Comparison of ENCODE assay signal across 6 cellular contexts in genomic region chr16:29812754-29813643, GRCh38. TPM values are rescaled to one million over a fixed set of nuclear protein-coding genes. Genes with fewer than 3 reads are reported as not detected.
A peak's percentile ranks its signal among the peaks of the same experiment; 100 is the strongest.
DNase-seq lines count a peak whose midpoint lies in the region; ATAC-seq, FAIRE-seq and TF ChIP-seq lines count a peak whose summit lies in the region.

No MANE protein-coding gene starts in this region.

- no peak overlapping the region for H3K4me3 ChIP-seq in PC-9
- H3K4me3 ChIP-seq in endothelial cell of umbilical vein (replicated peaks in 1 of 3; ENCODE audit: insufficient read depth in 1 of 3, low read depth in 1 of 3, low read length in 3 of 3), result no peak overlapping the region
- H3K4me3 ChIP-seq in skeletal muscle tissue (ENCODE audit: low read length in 3 of 3), result peak overlapping the region; percentile 74 to 87 (median 84)
- H3K4me3 ChIP-seq in aorta (ENCODE audit: low read length in 2 of 2), result peak overlapping the region in 1 of 2 donors; percentile 47

- CTCF ChIA-PET in PC-9 (lab: Charles Lee), result no interaction called here
- CTCF ChIA-PET in endothelial cell of umbilical vein (lab: Charles Lee), result interaction anchor here (1.0 to 4.0 kb wide), 2 partner anchors 35 to 112 kb away, joined by 3 to 29 read pairs; no protein-coding TSS in a partner anchor

- BruUV-seq in PC-9 (replicated peaks; lab: Mats Ljungman, UMichigan) (no TSS peak), endothelial cell of umbilical vein (replicated peaks; lab: Mats Ljungman, UMichigan) (no TSS peak)

- H2AFZ ChIP-seq in PC-9, result no peak overlapping the region
- no peak overlapping the region for H2AFZ ChIP-seq in endothelial cell of umbilical vein (ENCODE audit: low read depth, low read length)

- POLR2A ChIA-PET in PC-9 (lab: Charles Lee; ENCODE audit: unreplicated experiment), result interaction anchor here (0.6 kb wide), 1 partner anchor 11 kb away, joined by 4 read pairs; no protein-coding TSS in a partner anchor
- POLR2A ChIA-PET in endothelial cell of umbilical vein (lab: Charles Lee), result no interaction called here

- ATAC-seq in aorta (ENCODE audit: low FRiP score), result no peak

- intact Hi-C loops in PC-9 (cut with micrococcal nuclease; ENCODE audit: unreplicated experiment), result loop anchor here (10.0 kb wide), 1 partner anchor 218 kb away; no protein-coding TSS in a partner anchor
- intact Hi-C loops in endothelial cell of umbilical vein (cut with micrococcal nuclease), result no loop called here
- intact Hi-C loops in aorta (cut with DNase I), result loop anchor here in 1 of 2 donors (10.0 kb wide), 2 partner anchors 182 to 952 kb away; partner anchors contain the start of genes CFAP119, HIRIP3, INO80E and RNF40

- no peaks in the 10 kb centered on the region for H3K9me3 ChIP-seq in PC-9 (ENCODE audit: insufficient read depth, low read depth)
- H3K9me3 ChIP-seq in endothelial cell of umbilical vein (replicated peaks; ENCODE audit: control insufficient read depth, insufficient read depth, low read length), result no peaks in the 10 kb centered on the region
- H3K9me3 ChIP-seq in skeletal muscle tissue (ENCODE audit: control insufficient read depth in 3 of 3, low read length in 3 of 3), result no peaks in the 10 kb centered on the region
- H3K9me3 ChIP-seq in aorta (ENCODE audit: control insufficient read depth, low read length), result no peaks in the 10 kb centered on the region

- dilution Hi-C loops in endothelial cell of umbilical vein (cut with MboI; ENCODE audit: extremely low pct_ligation_motif_present, low sequenced_read_pairs), result no loop called here

- H3K27ac ChIP-seq in PC-9, result no peak overlapping the region
- no peak overlapping the region for H3K27ac ChIP-seq in endothelial cell of umbilical vein (ENCODE audit: insufficient read depth, low read depth, low read length)
- peak overlapping the region; percentile 93 for H3K27ac ChIP-seq in skeletal muscle tissue (ENCODE audit: low read depth, low read length)
- peak overlapping the region in 1 of 2 donors; percentile 75 for H3K27ac ChIP-seq in aorta (ENCODE audit: low read depth in 1 of 2, low read length in 2 of 2)

- TF ChIP-seq CTCF in PC-9 (conservative IDR thresholded peaks at IDR 0.05), result no peak
- TF ChIP-seq CTCF in endothelial cell of umbilical vein (IDR thresholded peaks at IDR 0.05; ENCODE audit: extremely low read depth in 1 of 2, insufficient read depth in 1 of 2, low read depth in 1 of 2, low read length in 2 of 2), result no peak

- DNase-seq in PC-9 (no peak), endothelial cell of umbilical vein (ENCODE audit: low read depth, low spot score) (no peak), NCI-H2029 treated with DMSO at 0.1 percent for 48 hours (lab: John Stamatoyannopoulos, UW) (no peak), NCI-H2171 (lab: John Stamatoyannopoulos, UW) (no peak), aorta (no peak)

- H3K36me3 ChIP-seq in PC-9 (ENCODE audit: low read depth), result 0 out of 2 replicates have a peak, but pooled peaks cover 9% of the 10 kb centered on the region
- H3K36me3 ChIP-seq in endothelial cell of umbilical vein (ENCODE audit: control insufficient read depth in 2 of 2, extremely low read depth in 1 of 2, insufficient read depth in 2 of 2, low read length in 2 of 2), result peaks cover 0 to 14% of the 10 kb centered on the region in 2 experiments
- H3K36me3 ChIP-seq in skeletal muscle tissue (ENCODE audit: control insufficient read depth in 3 of 3, insufficient read depth in 3 of 3, low read length in 3 of 3), result peaks cover 11 to 17% (median 14%) of the 10 kb centered on the region in 3 donors
- no peaks in the 10 kb centered on the region for H3K36me3 ChIP-seq in aorta (ENCODE audit: control insufficient read depth in 1 of 2, insufficient read depth in 2 of 2, low read length in 1 of 2)

- H3K4me1 ChIP-seq in PC-9 (replicated peaks; ENCODE audit: insufficient read depth), result peaks cover 54% of the 10 kb centered on the region
- peaks cover 52% of the 10 kb centered on the region for H3K4me1 ChIP-seq in endothelial cell of umbilical vein (ENCODE audit: control insufficient read depth, extremely low read depth, insufficient read depth, low read length)
- peaks cover 62 to 82% (median 75%) of the 10 kb centered on the region in 3 donors for H3K4me1 ChIP-seq in skeletal muscle tissue (ENCODE audit: control insufficient read depth in 3 of 3, insufficient read depth in 3 of 3, low read length in 3 of 3)
- H3K4me1 ChIP-seq in aorta (ENCODE audit: control insufficient read depth in 1 of 2, insufficient read depth in 2 of 2, low read length in 2 of 2), result no peaks in the 10 kb centered on the region

- H3K9me1 ChIP-seq in endothelial cell of umbilical vein (replicated peaks; ENCODE audit: control insufficient read depth, extremely low read depth, insufficient read depth, low read length), result no peaks in the 10 kb centered on the region

- TF ChIP-seq POLR2A in endothelial cell of umbilical vein (IDR thresholded peaks at IDR 0.05; ENCODE audit: low read depth, low read length), result no peak

- peaks cover 10% of the 10 kb centered on the region; the same call in 1 of the 2 replicates for H4K20me1 ChIP-seq in PC-9 (ENCODE audit: insufficient read depth)
- H4K20me1 ChIP-seq in endothelial cell of umbilical vein (replicated peaks; ENCODE audit: control insufficient read depth, extremely low read depth, insufficient read depth, low read length), result no peaks in the 10 kb centered on the region

- peak overlapping the region; percentile 91 for H3K4me2 ChIP-seq in PC-9
- peak overlapping the region; percentile 43 for H3K4me2 ChIP-seq in endothelial cell of umbilical vein (ENCODE audit: insufficient read depth, low read length)

- H3F3A ChIP-seq in PC-9 (ENCODE audit: insufficient read depth, low read depth), result peaks cover 58% of the 10 kb centered on the region

- WGBS in aorta, 2 donors, result 23 to 26% methylated on average over 9 of the region's 9 CpGs

- no peaks in the 10 kb centered on the region for H3K27me3 ChIP-seq in PC-9 (ENCODE audit: insufficient read depth, low read depth)
- H3K27me3 ChIP-seq in endothelial cell of umbilical vein (ENCODE audit: control insufficient read depth in 2 of 2, insufficient read depth in 2 of 2, low read length in 2 of 2), result no peaks in the 10 kb centered on the region
- H3K27me3 ChIP-seq in skeletal muscle tissue (ENCODE audit: control insufficient read depth in 3 of 3, insufficient read depth in 3 of 3, low read length in 3 of 3), result no peaks in the 10 kb centered on the region
- H3K27me3 ChIP-seq in aorta (ENCODE audit: control insufficient read depth in 1 of 2, insufficient read depth in 2 of 2, low read length in 1 of 2), result no peaks in the 10 kb centered on the region

- H3K9me2 ChIP-seq in PC-9 (ENCODE audit: insufficient read depth), result no peaks in the 10 kb centered on the region

- peaks cover 29% of the 10 kb centered on the region for H3K79me2 ChIP-seq in PC-9 (ENCODE audit: low read depth)
- H3K79me2 ChIP-seq in endothelial cell of umbilical vein (ENCODE audit: control insufficient read depth, insufficient read depth, low read length), result peaks cover 28% of the 10 kb centered on the region

- H3K9ac ChIP-seq in endothelial cell of umbilical vein (replicated peaks; ENCODE audit: extremely low read depth, insufficient read depth, low read length) (no peak overlapping the region), skeletal muscle tissue (ENCODE audit: low read depth in 1 of 3, low read length in 3 of 3) (peak overlapping the region in 2 of 3 donors; percentile 84 to 89)

- FAIRE-seq in endothelial cell of umbilical vein (lab: Jason Lieb, UNC), result no peak

RNA-seq across cellular contexts. Expression of gene PRRT2, which starts 1.0 kb away (rescaled TPM):
- total RNA-seq in PC-9 (2021) (4.9 and 6.3 TPM in 2 replicates), endothelial cell of umbilical vein (2.3 and 3.3 TPM in 2 replicates), skeletal muscle tissue (0.52 TPM), aorta (10 to 100 TPM; 10.9 to 30.6 TPM)
- polyA plus RNA-seq in endothelial cell of umbilical vein (3.3 and 3.4 TPM in 2 replicates), aorta (10 to 100 TPM in 1 of 2 donors, 1 to 10 TPM in 1; 5.3 to 36.6 TPM)
- 0.41 and 0.66 TPM in 2 replicates for polyA plus RNA-seq in endothelial cell of umbilical vein (2011; cell fraction: cytosol; rRNA removed)
- 18.1 and 20.0 TPM in 2 replicates for polyA plus RNA-seq in endothelial cell of umbilical vein (2011; cell fraction: nucleus; rRNA removed)
- 1.0 and 1.4 TPM in 2 replicates for polyA plus RNA-seq in endothelial cell of umbilical vein (2012)
- polyA minus RNA-seq in endothelial cell of umbilical vein, result 1.1 and 1.9 TPM in 2 replicates
- not detected for polyA minus RNA-seq in endothelial cell of umbilical vein (2011; cell fraction: cytosol; rRNA and poly(A)+ RNA removed)
- 2.9 and 3.8 TPM in 2 replicates for polyA minus RNA-seq in endothelial cell of umbilical vein (2011; cell fraction: nucleus; rRNA and poly(A)+ RNA removed)

RNA-seq across cellular contexts. Expression of gene PAGR1, which starts 3.0 kb away (rescaled TPM):
- total RNA-seq in PC-9 (2021) (27.5 and 44.6 TPM in 2 replicates), endothelial cell of umbilical vein (24.2 and 26.3 TPM in 2 replicates), skeletal muscle tissue (8.9 TPM), aorta (10 to 100 TPM; 14.9 to 29.7 TPM)
- polyA plus RNA-seq in endothelial cell of umbilical vein (13.0 and 15.9 TPM in 2 replicates), aorta (10 to 100 TPM; 24.2 to 85.3 TPM)
- 16.6 and 17.6 TPM in 2 replicates for polyA plus RNA-seq in endothelial cell of umbilical vein (2011; cell fraction: cytosol; rRNA removed)
- 18.8 and 20.0 TPM in 2 replicates for polyA plus RNA-seq in endothelial cell of umbilical vein (2011; cell fraction: nucleus; rRNA removed)
- polyA plus RNA-seq in endothelial cell of umbilical vein (2012), result 18.5 and 20.4 TPM in 2 replicates
- polyA minus RNA-seq in endothelial cell of umbilical vein, result 3.8 and 4.2 TPM in 2 replicates
- polyA minus RNA-seq in endothelial cell of umbilical vein (2011; cell fraction: cytosol; rRNA and poly(A)+ RNA removed), result 16.0 TPM
- 4.1 and 5.2 TPM in 2 replicates for polyA minus RNA-seq in endothelial cell of umbilical vein (2011; cell fraction: nucleus; rRNA and poly(A)+ RNA removed)

RNA-seq across cellular contexts. Expression of gene MAZ, which starts 6.7 kb away (rescaled TPM):
- 463 and 481 TPM in 2 replicates for total RNA-seq in PC-9 (2021)
- 311 TPM in 2 replicates for total RNA-seq in endothelial cell of umbilical vein
- 165 and 212 TPM in 2 replicates for polyA plus RNA-seq in endothelial cell of umbilical vein
- 204 and 249 TPM in 2 replicates for polyA plus RNA-seq in endothelial cell of umbilical vein (2011; cell fraction: cytosol; rRNA removed)
- 129 and 147 TPM in 2 replicates for polyA plus RNA-seq in endothelial cell of umbilical vein (2011; cell fraction: nucleus; rRNA removed)
- 303 and 323 TPM in 2 replicates for polyA plus RNA-seq in endothelial cell of umbilical vein (2012)
- 291 and 342 TPM in 2 replicates for polyA minus RNA-seq in endothelial cell of umbilical vein
- polyA minus RNA-seq in endothelial cell of umbilical vein (2011; cell fraction: cytosol; rRNA and poly(A)+ RNA removed), result 395 TPM
- 51.4 and 56.6 TPM in 2 replicates for polyA minus RNA-seq in endothelial cell of umbilical vein (2011; cell fraction: nucleus; rRNA and poly(A)+ RNA removed)
- 141 TPM for total RNA-seq in skeletal muscle tissue
- total RNA-seq in aorta, result 100 to 1,000 TPM; 109 to 127 TPM
- 100 to 1,000 TPM; 112 to 121 TPM for polyA plus RNA-seq in aorta

RNA-seq across cellular contexts. Expression of gene MVP, which starts 7.3 kb away (rescaled TPM):
- total RNA-seq in PC-9 (2021) (197 and 208 TPM in 2 replicates), endothelial cell of umbilical vein (116 and 118 TPM in 2 replicates), skeletal muscle tissue (28.2 TPM), aorta (100 to 1,000 TPM; 138 to 184 TPM)
- polyA plus RNA-seq in endothelial cell of umbilical vein (47.0 and 49.8 TPM in 2 replicates), aorta (100 to 1,000 TPM in 1 of 2 donors, 10 to 100 TPM in 1; 76.8 to 186 TPM)
- 45.7 and 48.2 TPM in 2 replicates for polyA plus RNA-seq in endothelial cell of umbilical vein (2011; cell fraction: cytosol; rRNA removed)
- polyA plus RNA-seq in endothelial cell of umbilical vein (2011; cell fraction: nucleus; rRNA removed), result 118 and 126 TPM in 2 replicates
- 154 and 197 TPM in 2 replicates for polyA plus RNA-seq in endothelial cell of umbilical vein (2012)
- polyA minus RNA-seq in endothelial cell of umbilical vein, result 123 and 214 TPM in 2 replicates
- 47.5 TPM for polyA minus RNA-seq in endothelial cell of umbilical vein (2011; cell fraction: cytosol; rRNA and poly(A)+ RNA removed)
- polyA minus RNA-seq in endothelial cell of umbilical vein (2011; cell fraction: nucleus; rRNA and poly(A)+ RNA removed), result 42.1 and 68.7 TPM in 2 replicates

RNA-seq across cellular contexts. Expression of gene KIF22, which starts 22.4 kb away (rescaled TPM):
- total RNA-seq in PC-9 (2021), result 179 and 195 TPM in 2 replicates
- 82.3 and 90.0 TPM in 2 replicates for total RNA-seq in endothelial cell of umbilical vein
- 67.3 and 67.9 TPM in 2 replicates for polyA plus RNA-seq in endothelial cell of umbilical vein
- polyA plus RNA-seq in endothelial cell of umbilical vein (2011; cell fraction: cytosol; rRNA removed), result 68.7 and 72.0 TPM in 2 replicates
- polyA plus RNA-seq in endothelial cell of umbilical vein (2011; cell fraction: nucleus; rRNA removed), result 198 and 265 TPM in 2 replicates
- polyA plus RNA-seq in endothelial cell of umbilical vein (2012), result 27.8 and 49.7 TPM in 2 replicates
- 71.8 and 80.2 TPM in 2 replicates for polyA minus RNA-seq in endothelial cell of umbilical vein
- polyA minus RNA-seq in endothelial cell of umbilical vein (2011; cell fraction: cytosol; rRNA and poly(A)+ RNA removed), result 95.7 TPM
- polyA minus RNA-seq in endothelial cell of umbilical vein (2011; cell fraction: nucleus; rRNA and poly(A)+ RNA removed), result 55.3 and 92.1 TPM in 2 replicates
- 33.4 TPM for total RNA-seq in skeletal muscle tissue
- total RNA-seq in aorta, result 10 to 100 TPM in 1 of 2 donors, 1 to 10 TPM in 1; 7.4 to 13.0 TPM
- polyA plus RNA-seq in aorta, result 10 to 100 TPM; 10.6 to 41.4 TPM

Comparison
In these comparisons a context has a peak if more than half of its experiments do, and no peak if none do; other contexts are left out.
1. H3K4me3 ChIP-seq: peak in skeletal muscle tissue (3 of 3); none in PC-9 (single experiment) and endothelial cell of umbilical vein (0 of 3).